In genomic region chr2:43441195-43441594, GRCh38 we compare ENCODE assay signal across 1 cellular context.
TF ChIP-seq lines count a peak whose summit lies in the region.

No MANE protein-coding gene starts in this region.

TF ChIP-seq in A549, 52 proteins besides CTCF, POLR2A, EP300 and RAD21 (continued from another document):
- TF ChIP-seq USF2 (IDR thresholded peaks at IDR 0.05): no peak
